In genomic region chr9:69173891-69174644, GRCh38 we compare ENCODE assay signal across 8 cellular contexts.
DNase-seq lines count a peak whose midpoint lies in the region; ATAC-seq and TF ChIP-seq lines count a peak whose summit lies in the region.

Gene TJP2, plus strand, starts transcription at chr9:69174277. Its CDS starts 96 bp downstream, at chr9:69174373.

- peak within 1 kb of the TSS; percentile 63 for H3K9ac ChIP-seq in HUES48 (ENCODE audit: low read depth, low read length)

- peak within 1 kb of the TSS; percentile 78 for H3K4me3 ChIP-seq in HUES48 (ENCODE audit: low read depth, low read length)
- H3K4me3 ChIP-seq in WI38 (ENCODE audit: low read depth, low read length): peak within 1 kb of the TSS; percentile 85

- ATAC-seq in GM21390 (IDR thresholded peaks at IDR 0.05; ENCODE audit: unreplicated experiment): peak; percentile 41

- H3K36me3 ChIP-seq in HUES48 (ENCODE audit: control insufficient read depth, insufficient read depth, low read length): no peaks in the 10 kb centered on the region

- DNase-seq in EL (peak; percentile 82), dedifferentiated amniotic fluid mesenchymal stem cell (ENCODE audit: extremely low spot score) (peak; percentile 45), left kidney (ENCODE audit: low read depth, low spot score) (peak; percentile 88), DMS79 treated with DMSO at 0.1 percent for 48 hours (lab: John Stamatoyannopoulos, UW) (no peak)
- DNase-seq in stimulated activated CD4-positive, alpha-beta T cell treated with anti-CD3 and anti-CD28 coated beads, Interleukin-2, amount 100 ng/mL, for 48 hours: peak; percentile 41 to 42

- H3K4me1 ChIP-seq in HUES48 (ENCODE audit: control insufficient read depth, insufficient read depth, low read length): peaks cover 46% of the 10 kb centered on the region

- no peaks in the 10 kb centered on the region for H3K9me3 ChIP-seq in HUES48 (ENCODE audit: control insufficient read depth, insufficient read depth, low read length)

- TF ChIP-seq CTCF in WI38 (IDR thresholded peaks at IDR 0.05; ENCODE audit: low read depth, low read length): no peak

- H3K27ac ChIP-seq in HUES48 (ENCODE audit: low read depth, low read length): no peak within 1 kb of the TSS

- peaks cover 17% of the 10 kb centered on the region for H3K27me3 ChIP-seq in HUES48 (ENCODE audit: control insufficient read depth, insufficient read depth, low read length)
